ENCODE assay signal across 1 cellular context in the genomic region with DNA sequence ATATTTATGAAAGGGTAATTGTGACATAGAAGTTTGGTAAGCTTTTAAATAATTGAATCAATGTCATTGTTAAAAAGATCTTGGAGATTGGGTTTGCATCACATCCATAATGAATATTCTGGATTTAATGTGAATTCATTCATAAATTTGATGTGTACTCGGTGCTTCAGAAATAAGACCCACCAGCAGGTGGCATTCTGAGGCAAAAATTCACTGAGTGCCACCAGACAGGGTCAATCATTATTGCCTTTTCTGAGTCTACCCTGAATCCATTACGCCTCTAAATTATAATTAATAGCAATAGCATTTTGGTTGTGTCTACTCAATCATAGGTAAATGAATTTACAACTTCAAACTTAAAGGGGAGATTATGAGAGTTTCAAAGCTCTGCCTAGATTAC.
TF ChIP-seq lines count a peak whose summit lies in the region.

No MANE protein-coding gene starts in this region.

TF ChIP-seq in HEK293, 187 proteins besides CTCF, POLR2A, EP300 and RAD21 (continued from another document):
- TF ChIP-seq, protein P1, sequence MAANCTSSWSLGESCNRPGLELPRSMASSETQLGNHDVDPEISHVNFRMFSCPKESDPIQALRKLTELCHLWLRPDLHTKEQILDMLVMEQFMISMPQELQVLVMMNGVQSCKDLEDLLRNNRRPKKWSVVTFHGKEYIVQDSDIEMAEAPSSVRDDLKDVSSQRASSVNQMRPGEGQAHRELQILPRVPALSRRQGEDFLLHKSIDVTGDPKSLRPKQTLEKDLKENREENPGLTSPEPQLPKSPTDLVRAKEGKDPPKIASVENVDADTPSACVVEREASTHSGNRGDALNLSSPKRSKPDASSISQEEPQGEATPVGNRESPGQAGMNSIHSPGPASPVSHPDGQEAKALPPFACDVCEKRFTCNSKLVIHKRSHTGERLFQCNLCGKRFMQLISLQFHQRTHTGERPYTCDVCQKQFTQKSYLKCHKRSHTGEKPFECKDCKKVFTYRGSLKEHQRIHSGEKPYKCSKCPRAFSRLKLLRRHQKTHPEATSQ (tag by site-specific recombination; IDR thresholded peaks at IDR 0.05): no peak
- TF ChIP-seq ZNF24 (tag by site-specific recombination; IDR thresholded peaks at IDR 0.05): peak; percentile 84
- no peak for TF ChIP-seq ZNF473 (tag by site-specific recombination; IDR thresholded peaks at IDR 0.05)
- peak; percentile 36 for TF ChIP-seq ZNF654 (tag by site-specific recombination; IDR thresholded peaks at IDR 0.05; ENCODE audit: low read depth)
